In genomic region chr14:58430156-58430555, GRCh38 we compare ENCODE assay signal across 11 cellular contexts. TPM values are rescaled to one million over a fixed set of nuclear protein-coding genes. Genes with fewer than 3 reads are reported as not detected.
A peak's percentile ranks its signal among the peaks of the same experiment; 100 is the strongest.
DNase-seq lines count a peak whose midpoint lies in the region; ATAC-seq, FAIRE-seq and TF ChIP-seq lines count a peak whose summit lies in the region.
"Had no signal": no experiment of that assay in that cellular context is flagged by ENCODE, and none has a peak within 500 bp of the region (broad histone marks: within the 10 kb centered on the region; RNA-seq: fewer than 3 reads in every experiment).

No MANE protein-coding gene starts in this region.

- H3K4me3 ChIP-seq in HepG2 (replicated peaks in 1 of 3; ENCODE audit: insufficient read depth in 1 of 3, low read depth in 2 of 3, low read length in 3 of 3) (no peak overlapping the region; a peak in 1 of 6 replicates), right lobe of liver (no peak overlapping the region), esophagus muscularis mucosa (no peak overlapping the region)

- ATAC-seq in HepG2 (no peak), right lobe of liver (no peak)
- ATAC-seq in stimulated activated naive CD8-positive, alpha-beta T cell treated with anti-CD3 and anti-CD28 coated beads, Interleukin-15, Interleukin-2, amounts not matched to agents 100 U/mL and 50 U/mL, for 24 hours, result peak; percentile 63
- ATAC-seq: HCT116 had no signal

- CTCF ChIA-PET in HepG2 (lab: Yijun Ruan, JAX; ENCODE audit: low intra/inter-chr PET ratio, low total read pairs), result no interaction called here

- peaks cover 1 to 23% of the 10 kb centered on the region in 2 experiments; a peak in 4 of 5 replicates for H3K36me3 ChIP-seq in HepG2 (replicated peaks in 1 of 2; ENCODE audit: control insufficient read depth in 1 of 2, insufficient read depth in 2 of 2, low read length in 2 of 2)
- peaks cover 0 to 18% (median 4%) of the 10 kb centered on the region in 4 donors for H3K36me3 ChIP-seq in right lobe of liver
- H3K36me3 ChIP-seq in esophagus muscularis mucosa, result peaks cover 3 to 45% (median 23%) of the 10 kb centered on the region in 4 donors

- TF ChIP-seq POLR2A in HepG2 (IDR thresholded peaks at IDR 0.05; ENCODE audit: insufficient read depth in 1 of 2, low read depth in 2 of 2, low read length in 2 of 2) (no peak), right lobe of liver (IDR thresholded peaks at IDR 0.05) (no peak), esophagus muscularis mucosa (IDR thresholded peaks at IDR 0.05; ENCODE audit: low read depth) (no peak)

- H3K9ac ChIP-seq in HepG2 (ENCODE audit: insufficient read depth, low read depth, low read length), result no peak overlapping the region

- 84% methylated on average over 1 of the region's 1 CpG for WGBS in HepG2 (ENCODE audit: low lambda C conversion rate)
- 78% methylated on average over 1 of the region's 1 CpG for WGBS in right lobe of liver (ENCODE audit: insufficient coverage, low coverage, low lambda C conversion rate, missing lambda C conversion rate)
- WGBS in esophagus muscularis mucosa, result 68% methylated on average over 1 of the region's 1 CpG

- POLR2A ChIA-PET in HepG2 (lab: Yijun Ruan, JAX), result no interaction called here

- no TSS peak for BruUV-seq in HepG2 (replicated peaks; lab: Mats Ljungman, UMichigan)

- DNase-seq in HepG2 (ENCODE audit: low spot score), result no peak
- DNase-seq in right lobe of liver, result no peak
- DNase-seq in RKO (ENCODE audit: low spot score), result peak; percentile 94
- DNase-seq in epithelial cell of prostate (ENCODE audit: low read depth, low spot score), result peak; percentile 69
- no peak for DNase-seq in stimulated activated naive CD8-positive, alpha-beta T cell treated with anti-CD3 and anti-CD28 coated beads, Interleukin-15, Interleukin-2, amounts not matched to agents 100 U/mL and 50 U/mL, for 24 hours
- no peak for DNase-seq in stimulated activated naive CD4-positive, alpha-beta T cell (lab: John Stamatoyannopoulos, UW)
- no peak for DNase-seq in esophagus muscularis mucosa (ENCODE audit: extremely low spot score)
- no peak for DNase-seq in putamen (ENCODE audit: low spot score)
- DNase-seq: T1000 had no signal

- intact Hi-C loops in HepG2 (cut with micrococcal nuclease; ENCODE audit: unreplicated experiment), result no loop called here
- intact Hi-C loops in right lobe of liver (cut with DNase I), result no loop called here
- intact Hi-C loops in esophagus muscularis mucosa (cut with DNase I), result no loop called here

- H2AFZ ChIP-seq in HepG2 (ENCODE audit: low read length), result no peak overlapping the region

- no peak for FAIRE-seq in HepG2 (lab: Jason Lieb, UNC)

- TF ChIP-seq RAD21 in HepG2 (CRISPR knock-in tag; IDR thresholded peaks at IDR 0.05), result no peak

- H3K9me3 ChIP-seq in HepG2 (ENCODE audit: low read length) (no peaks in the 10 kb centered on the region), right lobe of liver (no peaks in the 10 kb centered on the region), esophagus muscularis mucosa (no peaks in the 10 kb centered on the region)
- H3K9me3 ChIP-seq: neutrophil had no signal

- peaks cover 44% of the 10 kb centered on the region for H3K79me2 ChIP-seq in HepG2 (ENCODE audit: insufficient read depth, low read length)

- H3K4me1 ChIP-seq in HepG2 (ENCODE audit: insufficient read depth, low read length), result peaks cover 32% of the 10 kb centered on the region
- H3K4me1 ChIP-seq in right lobe of liver, result peaks cover 0 to 26% (median 7%) of the 10 kb centered on the region in 4 donors
- H3K4me1 ChIP-seq in esophagus muscularis mucosa, result peaks cover 27 to 41% (median 31%) of the 10 kb centered on the region in 4 donors

- H4K20me1 ChIP-seq in HepG2 (ENCODE audit: insufficient read depth, low read length), result no peaks in the 10 kb centered on the region

- no peak overlapping the region for H3K27ac ChIP-seq in HepG2 (ENCODE audit: extremely low read length, insufficient read depth, low read length)
- no peak overlapping the region for H3K27ac ChIP-seq in right lobe of liver
- H3K27ac ChIP-seq in epithelial cell of prostate, result peak overlapping the region; percentile 11
- no peak overlapping the region for H3K27ac ChIP-seq in esophagus muscularis mucosa (replicated peaks in 1 of 4)
- H3K27ac ChIP-seq: neutrophil had no signal

- H3K27me3 ChIP-seq in HepG2 (ENCODE audit: control insufficient read depth in 1 of 2, insufficient read depth in 2 of 2, low read length in 2 of 2) (no peaks in the 10 kb centered on the region; a peak in 1 of 5 replicates), right lobe of liver (no peaks in the 10 kb centered on the region), esophagus muscularis mucosa (no peaks in the 10 kb centered on the region)
- H3K27me3 ChIP-seq: neutrophil had no signal

- no peak for TF ChIP-seq CTCF in HepG2 (CRISPR knock-in tag; IDR thresholded peaks at IDR 0.05)
- no peak for TF ChIP-seq CTCF in right lobe of liver (IDR thresholded peaks at IDR 0.05)
- TF ChIP-seq CTCF in esophagus muscularis mucosa (IDR thresholded peaks at IDR 0.05), result no peak

- peak overlapping the region; percentile 80; the same call in 1 of the 2 replicates for H3K4me2 ChIP-seq in HepG2 (ENCODE audit: low read depth, low read length)

- TF ChIP-seq EP300 in HepG2 (IDR thresholded peaks at IDR 0.05; ENCODE audit: low read depth in 2 of 2, low read length in 2 of 2), result no peak
- TF ChIP-seq EP300 in HepG2 (CRISPR knock-in tag; IDR thresholded peaks at IDR 0.05; ENCODE audit: borderline replicate concordance), result no peak
- no peak for TF ChIP-seq EP300 in esophagus muscularis mucosa (IDR thresholded peaks at IDR 0.05)

- in situ Hi-C loops in HepG2 (cut with HindIII; ENCODE audit: extremely low pct_ligation_motif_present, low pct_unique_long_range_greater_than_20kb), result no loop called here

RNA-seq across cellular contexts. Expression of gene KIAA0586, which starts 2.6 kb away (rescaled TPM):
- 25.2 and 37.6 TPM in 2 replicates for total RNA-seq in HepG2 (2016; rRNA removed; fragmentation: Illumina TruSeq; extraction: Trizol)
- 4.2 and 5.4 TPM in 2 replicates for total RNA-seq in HepG2 (2016; cell fraction: cytosol; rRNA removed; fragmentation: Illumina TruSeq; extraction: Trizol; ENCODE audit: low read depth)
- total RNA-seq in HepG2 (2016; cell fraction: insoluble cytoplasmic fraction; rRNA removed; fragmentation: Illumina TruSeq; extraction: Trizol), result 26.5 and 35.3 TPM in 2 replicates
- 10.7 and 11.8 TPM in 2 replicates for total RNA-seq in HepG2 (2016; cell fraction: membrane; rRNA removed; fragmentation: Illumina TruSeq; extraction: Trizol)
- 28.1 and 44.6 TPM in 2 replicates for total RNA-seq in HepG2 (2016; cell fraction: nucleus; rRNA removed; fragmentation: Illumina TruSeq; extraction: Trizol)
- polyA plus RNA-seq in HepG2 (2011; rRNA removed), result 10.1 and 12.6 TPM in 2 replicates
- polyA plus RNA-seq in HepG2 (2011; cell fraction: cytosol; rRNA removed), result 5.6 and 6.7 TPM in 2 replicates
- polyA plus RNA-seq in HepG2 (2011; cell fraction: nucleus; rRNA removed), result 6.7 and 7.4 TPM in 2 replicates
- 7.2 and 9.9 TPM in 2 replicates for polyA plus RNA-seq in HepG2 (2012)
- polyA plus RNA-seq in HepG2 (2016; cell fraction: cytosol; fragmentation: Illumina TruSeq; extraction: Trizol; ENCODE audit: low read depth), result 1.4 and 1.6 TPM in 2 replicates
- 16.9 and 17.3 TPM in 2 replicates for polyA plus RNA-seq in HepG2 (2016; cell fraction: insoluble cytoplasmic fraction; fragmentation: Illumina TruSeq; extraction: Trizol; ENCODE audit: low read depth)
- 2.3 and 2.9 TPM in 2 replicates for polyA plus RNA-seq in HepG2 (2016; cell fraction: membrane; fragmentation: Illumina TruSeq; extraction: Trizol; ENCODE audit: low read depth)
- 16.4 and 20.5 TPM in 2 replicates for polyA plus RNA-seq in HepG2 (2016; cell fraction: nucleus; fragmentation: Illumina TruSeq; extraction: Trizol; ENCODE audit: insufficient read depth, low read depth)
- polyA minus RNA-seq in HepG2 (2011; rRNA and poly(A)+ RNA removed; ENCODE audit: low replicate concordance), result 18.3 and 31.2 TPM in 2 replicates
- 13.4 and 19.8 TPM in 2 replicates for polyA minus RNA-seq in HepG2 (2011; cell fraction: cytosol; rRNA and poly(A)+ RNA removed)
- 55.9 and 64.5 TPM in 2 replicates for polyA minus RNA-seq in HepG2 (2011; cell fraction: nucleus; rRNA and poly(A)+ RNA removed)
- total RNA-seq in right lobe of liver, result 10 to 100 TPM in 2 of 6 experiments, 1 to 10 TPM in 4; 4.7 to 14.6 (median 9.0) TPM
- total RNA-seq in esophagus muscularis mucosa, result 10 to 100 TPM; 10.8 to 17.1 (median 13.9) TPM

RNA-seq across cellular contexts. Expression of gene TIMM9, which starts 2.8 kb away (rescaled TPM):
- total RNA-seq in HepG2 (2016; rRNA removed; fragmentation: Illumina TruSeq; extraction: Trizol) (42.5 and 58.2 TPM in 2 replicates), right lobe of liver (10 to 100 TPM; 10.3 to 44.4 (median 18.2) TPM), esophagus muscularis mucosa (10 to 100 TPM; 47.9 to 67.7 (median 52.8) TPM)
- 62.3 and 64.8 TPM in 2 replicates for total RNA-seq in HepG2 (2016; cell fraction: cytosol; rRNA removed; fragmentation: Illumina TruSeq; extraction: Trizol; ENCODE audit: low read depth)
- total RNA-seq in HepG2 (2016; cell fraction: insoluble cytoplasmic fraction; rRNA removed; fragmentation: Illumina TruSeq; extraction: Trizol), result 50.4 and 66.6 TPM in 2 replicates
- total RNA-seq in HepG2 (2016; cell fraction: membrane; rRNA removed; fragmentation: Illumina TruSeq; extraction: Trizol), result 69.8 and 70.5 TPM in 2 replicates
- 15.9 and 19.8 TPM in 2 replicates for total RNA-seq in HepG2 (2016; cell fraction: nucleus; rRNA removed; fragmentation: Illumina TruSeq; extraction: Trizol)
- polyA plus RNA-seq in HepG2 (2011; rRNA removed), result 24.4 and 30.5 TPM in 2 replicates
- polyA plus RNA-seq in HepG2 (2011; cell fraction: cytosol; rRNA removed), result 32.7 and 60.6 TPM in 2 replicates
- 8.1 and 13.9 TPM in 2 replicates for polyA plus RNA-seq in HepG2 (2011; cell fraction: nucleus; rRNA removed)
- polyA plus RNA-seq in HepG2 (2012), result 126 and 136 TPM in 2 replicates
- 62.8 and 79.8 TPM in 2 replicates for polyA plus RNA-seq in HepG2 (2016; cell fraction: cytosol; fragmentation: Illumina TruSeq; extraction: Trizol; ENCODE audit: low read depth)
- 106 and 111 TPM in 2 replicates for polyA plus RNA-seq in HepG2 (2016; cell fraction: insoluble cytoplasmic fraction; fragmentation: Illumina TruSeq; extraction: Trizol; ENCODE audit: low read depth)
- 86.4 and 100 TPM in 2 replicates for polyA plus RNA-seq in HepG2 (2016; cell fraction: membrane; fragmentation: Illumina TruSeq; extraction: Trizol; ENCODE audit: low read depth)
- polyA plus RNA-seq in HepG2 (2016; cell fraction: nucleus; fragmentation: Illumina TruSeq; extraction: Trizol; ENCODE audit: insufficient read depth, low read depth), result 48.4 and 55.3 TPM in 2 replicates
- 9.7 and 18.3 TPM in 2 replicates for polyA minus RNA-seq in HepG2 (2011; rRNA and poly(A)+ RNA removed; ENCODE audit: low replicate concordance)
- 22.8 and 35.7 TPM in 2 replicates for polyA minus RNA-seq in HepG2 (2011; cell fraction: cytosol; rRNA and poly(A)+ RNA removed)
- 9.0 and 15.0 TPM in 2 replicates for polyA minus RNA-seq in HepG2 (2011; cell fraction: nucleus; rRNA and poly(A)+ RNA removed)

RNA-seq across cellular contexts. Expression of gene TOMM20L, which starts 34.4 kb away (rescaled TPM):
- 0.46 TPM in 1 of 2 replicates, not detected in the other for total RNA-seq in HepG2 (2016; rRNA removed; fragmentation: Illumina TruSeq; extraction: Trizol)
- 0.51 TPM in 1 of 2 replicates, not detected in the other for total RNA-seq in HepG2 (2016; cell fraction: cytosol; rRNA removed; fragmentation: Illumina TruSeq; extraction: Trizol; ENCODE audit: low read depth)
- total RNA-seq in HepG2 (2016; cell fraction: insoluble cytoplasmic fraction; rRNA removed; fragmentation: Illumina TruSeq; extraction: Trizol), result not detected in 2 replicates
- not detected in 2 replicates for total RNA-seq in HepG2 (2016; cell fraction: membrane; rRNA removed; fragmentation: Illumina TruSeq; extraction: Trizol)
- total RNA-seq in HepG2 (2016; cell fraction: nucleus; rRNA removed; fragmentation: Illumina TruSeq; extraction: Trizol), result not detected in 2 replicates
- polyA plus RNA-seq in HepG2 (2011; rRNA removed), result not detected in 2 replicates
- not detected in 2 replicates for polyA plus RNA-seq in HepG2 (2011; cell fraction: cytosol; rRNA removed)
- polyA plus RNA-seq in HepG2 (2011; cell fraction: nucleus; rRNA removed), result not detected in 2 replicates
- 0.32 TPM in 1 of 2 replicates, not detected in the other for polyA plus RNA-seq in HepG2 (2012)
- polyA plus RNA-seq in HepG2 (2016; cell fraction: cytosol; fragmentation: Illumina TruSeq; extraction: Trizol; ENCODE audit: low read depth), result 0.59 and 0.78 TPM in 2 replicates
- 0.50 TPM in 1 of 2 replicates, not detected in the other for polyA plus RNA-seq in HepG2 (2016; cell fraction: insoluble cytoplasmic fraction; fragmentation: Illumina TruSeq; extraction: Trizol; ENCODE audit: low read depth)
- polyA plus RNA-seq in HepG2 (2016; cell fraction: membrane; fragmentation: Illumina TruSeq; extraction: Trizol; ENCODE audit: low read depth), result 0.35 TPM in 1 of 2 replicates, not detected in the other
- not detected in 2 replicates for polyA plus RNA-seq in HepG2 (2016; cell fraction: nucleus; fragmentation: Illumina TruSeq; extraction: Trizol; ENCODE audit: insufficient read depth, low read depth)
- polyA minus RNA-seq in HepG2 (2011; rRNA and poly(A)+ RNA removed; ENCODE audit: low replicate concordance), result not detected in 2 replicates
- not detected in 2 replicates for polyA minus RNA-seq in HepG2 (2011; cell fraction: cytosol; rRNA and poly(A)+ RNA removed)
- not detected in 2 replicates for polyA minus RNA-seq in HepG2 (2011; cell fraction: nucleus; rRNA and poly(A)+ RNA removed)
- not detected for total RNA-seq in right lobe of liver
- not detected for total RNA-seq in esophagus muscularis mucosa

Comparison
In these comparisons a context has a peak if more than half of its experiments do, and no peak if none do; other contexts are left out.
1. DNase-seq: peak in RKO (single experiment) and epithelial cell of prostate (single experiment); none in HepG2 (single experiment), right lobe of liver (0 of 3), stimulated activated naive CD8-positive, alpha-beta T cell treated with anti-CD3 and anti-CD28 coated beads, Interleukin-15, Interleukin-2, amounts not matched to agents 100 U/mL and 50 U/mL, for 24 hours (single experiment), stimulated activated naive CD4-positive, alpha-beta T cell (0 of 6), esophagus muscularis mucosa (single experiment) and putamen (single experiment).